9 cellular contexts compared by ENCODE assay signal in the genomic region with DNA sequence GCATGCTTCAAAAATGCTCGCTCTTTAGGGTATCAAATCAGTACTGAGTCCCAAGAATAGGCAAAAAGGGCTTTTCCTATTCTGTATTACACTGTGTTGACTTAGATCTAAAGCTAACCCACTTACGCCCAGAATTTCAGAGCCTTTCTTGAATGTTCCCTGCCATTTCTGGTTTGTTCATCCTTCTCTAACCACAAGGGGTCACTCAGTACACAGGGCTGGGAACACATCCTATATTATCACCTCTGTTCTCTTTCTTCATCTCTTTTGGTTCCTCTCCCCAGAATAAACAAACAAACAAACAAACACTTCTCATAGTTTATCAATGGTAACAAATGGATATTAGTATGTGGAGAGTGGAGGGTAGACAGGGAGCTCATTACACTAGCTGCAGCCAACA. TPM values are rescaled to one million over a fixed set of nuclear protein-coding genes. Genes with fewer than 3 reads are reported as not detected.
A peak's percentile ranks its signal among the peaks of the same experiment; 100 is the strongest.
DNase-seq lines count a peak whose midpoint lies in the region; ATAC-seq lines count a peak whose summit lies in the region.
"Had no signal": no experiment of that assay in that cellular context is flagged by ENCODE, and none has a peak within 500 bp of the region (broad histone marks: within the 10 kb centered on the region; RNA-seq: fewer than 3 reads in every experiment).

No MANE protein-coding gene starts in this region.

- no peaks in the 10 kb centered on the region for H3K4me1 Mint-ChIP-seq in T-helper 2 cell treated with Interferon-gamma antibody and Interleukin-4, amounts not matched to agents 5 μg/mL and 100 μg/mL, for 36 hours (ENCODE audit: low read depth)

- no peak overlapping the region for H3K4me3 Mint-ChIP-seq in T-helper 2 cell treated with Interferon-gamma antibody and Interleukin-4, amounts not matched to agents 5 μg/mL and 100 μg/mL, for 36 hours

- no peaks in the 10 kb centered on the region for H3K9me3 Mint-ChIP-seq in T-helper 2 cell treated with Interferon-gamma antibody and Interleukin-4, amounts not matched to agents 5 μg/mL and 100 μg/mL, for 36 hours

- no peak for ATAC-seq in HG03432 (IDR thresholded peaks at IDR 0.05; ENCODE audit: unreplicated experiment)

- H3K36me3 Mint-ChIP-seq in T-helper 2 cell treated with Interferon-gamma antibody and Interleukin-4, amounts not matched to agents 5 μg/mL and 100 μg/mL, for 36 hours (ENCODE audit: low read depth) = no peaks in the 10 kb centered on the region

- peak; percentile 1 for DNase-seq in DMS79 treated with DMSO at 0.1 percent for 48 hours (lab: John Stamatoyannopoulos, UW)
- DNase-seq in Jurkat, Clone E6-1 (ENCODE audit: low read depth, low spot score) = peak; percentile 1
- peak; percentile 52 for DNase-seq in SW480 (ENCODE audit: low spot score)
- peak; percentile 0 for DNase-seq in iPS DF 19.7 (ENCODE audit: low read depth, low spot score)
- no peak for DNase-seq in T-helper 2 cell treated with Interferon-gamma antibody and Interleukin-4, amounts not matched to agents 5 μg/mL and 100 μg/mL, for 36 hours (ENCODE audit: low spot score)
- no peak for DNase-seq in ureter (ENCODE audit: low spot score)
- no peak for DNase-seq in T-helper 9 cell

- no peak overlapping the region for H3K4me3 ChIP-seq in Jurkat, Clone E6-1 (ENCODE audit: low read length)
- H3K4me3 ChIP-seq: lung had no signal

- H3K27ac Mint-ChIP-seq in T-helper 2 cell treated with Interferon-gamma antibody and Interleukin-4, amounts not matched to agents 5 μg/mL and 100 μg/mL, for 36 hours = no peak overlapping the region

- no peaks in the 10 kb centered on the region for H3K27me3 Mint-ChIP-seq in T-helper 2 cell treated with Interferon-gamma antibody and Interleukin-4, amounts not matched to agents 5 μg/mL and 100 μg/mL, for 36 hours (ENCODE audit: low read depth)

RNA-seq across cellular contexts. Expression of a gene that starts 25.5 kb away (rescaled TPM):
- not detected for polyA plus RNA-seq in Jurkat, Clone E6-1 (2012; ENCODE audit: insufficient read depth, insufficient read length)
- total RNA-seq in ureter = 19.7 TPM

Comparison
In these comparisons a context has a peak if more than half of its experiments do, and no peak if none do; other contexts are left out.
1. DNase-seq: peak in DMS79 treated with DMSO at 0.1 percent for 48 hours (single experiment), Jurkat, Clone E6-1 (single experiment), SW480 (single experiment) and iPS DF 19.7 (single experiment); none in T-helper 2 cell treated with Interferon-gamma antibody and Interleukin-4, amounts not matched to agents 5 μg/mL and 100 μg/mL, for 36 hours (single experiment), ureter (single experiment) and T-helper 9 cell (single experiment).